Comparison of ENCODE assay signal across 23 cellular contexts in the genomic region with DNA sequence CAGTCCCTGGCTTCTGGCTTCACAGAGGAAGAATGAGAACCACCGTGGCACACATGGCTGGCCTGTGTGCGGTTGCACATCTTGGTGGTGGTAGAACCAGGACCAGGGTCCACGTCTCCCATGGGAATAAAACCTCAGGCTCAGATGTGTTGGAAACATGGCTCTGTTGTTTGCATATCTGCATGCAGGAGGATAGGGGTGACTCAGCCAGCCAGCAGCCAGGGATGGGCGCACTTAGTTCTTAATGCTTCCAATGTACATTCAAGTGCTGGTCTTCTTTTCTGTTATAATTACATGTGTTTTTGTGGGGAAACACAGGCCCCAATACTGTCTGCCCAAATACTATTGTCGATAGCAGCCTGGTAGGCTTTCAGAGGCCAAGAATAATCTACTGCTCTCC. TPM values are rescaled to one million over a fixed set of nuclear protein-coding genes. Genes with fewer than 3 reads are reported as not detected.
DNase-seq lines count a peak whose midpoint lies in the region; ATAC-seq and TF ChIP-seq lines count a peak whose summit lies in the region.
"Had no signal": no experiment of that assay in that cellular context is flagged by ENCODE, and none has a peak within 500 bp of the region (broad histone marks: within the 10 kb centered on the region; RNA-seq: fewer than 3 reads in every experiment).

No MANE protein-coding gene starts in this region.

- peaks cover 52% of the 10 kb centered on the region for H3K36me3 ChIP-seq in RWPE2 (ENCODE audit: low read depth)
- peaks cover 48% of the 10 kb centered on the region for H3K36me3 ChIP-seq in CD4-positive, alpha-beta memory T cell (ENCODE audit: insufficient read depth, low read length)
- H3K36me3 ChIP-seq: MG63 had no signal

- peaks cover 6% of the 10 kb centered on the region in 2 donors for H3K4me1 Mint-ChIP-seq in stimulated activated naive B cell treated with anti-CD40 and anti-IgM and Interleukin-4, amounts not matched to agents 10 μg/mL and 1 μg/mL and 100 μg/mL, for 72 hours
- H3K4me1 Mint-ChIP-seq in CD4-positive, alpha-beta memory T cell, result no peaks in the 10 kb centered on the region
- H3K4me1 Mint-ChIP-seq: CD4-positive, CD25-positive, alpha-beta regulatory T cell had no signal

- TF ChIP-seq CTCF in RWPE2 (IDR thresholded peaks at IDR 0.05; ENCODE audit: poor library complexity, severe bottlenecking), result no peak
- TF ChIP-seq CTCF in foreskin fibroblast (IDR thresholded peaks at IDR 0.05; ENCODE audit: low read depth, low read length), result no peak

- no peaks in the 10 kb centered on the region for H3K9me3 Mint-ChIP-seq in stimulated activated naive B cell treated with anti-CD40 and anti-IgM and Interleukin-4, amounts not matched to agents 10 μg/mL and 1 μg/mL and 100 μg/mL, for 72 hours
- no peaks in the 10 kb centered on the region for H3K9me3 Mint-ChIP-seq in CD4-positive, alpha-beta memory T cell
- H3K9me3 Mint-ChIP-seq: CD4-positive, CD25-positive, alpha-beta regulatory T cell had no signal

- H3K27me3 Mint-ChIP-seq in stimulated activated naive B cell treated with anti-CD40 and anti-IgM and Interleukin-4, amounts not matched to agents 10 μg/mL and 1 μg/mL and 100 μg/mL, for 72 hours, result no peaks in the 10 kb centered on the region
- H3K27me3 Mint-ChIP-seq in CD4-positive, alpha-beta memory T cell, result no peaks in the 10 kb centered on the region
- H3K27me3 Mint-ChIP-seq: CD4-positive, CD25-positive, alpha-beta regulatory T cell had no signal

- H3K4me3 ChIP-seq in RWPE2 (ENCODE audit: severe bottlenecking) (no peak overlapping the region), foreskin fibroblast (ENCODE audit: low read depth in 1 of 2, low read length in 2 of 2) (no peak overlapping the region)
- no peak overlapping the region for H3K4me3 ChIP-seq in CD4-positive, alpha-beta memory T cell (ENCODE audit: low read length in 2 of 2)
- H3K4me3 ChIP-seq: MG63 had no signal

- POLR2A ChIA-PET in CD4-positive, alpha-beta memory T cell (lab: Charles Lee; ENCODE audit: partially characterized antibody), result interaction anchor here (1.6 kb wide), 1 partner anchor 31 kb away, joined by 3 read pairs; no protein-coding TSS in a partner anchor

- peaks cover 15% of the 10 kb centered on the region for H3K4me1 ChIP-seq in RWPE2 (ENCODE audit: insufficient read depth, poor library complexity, severe bottlenecking)
- H3K4me1 ChIP-seq in CD4-positive, alpha-beta memory T cell (ENCODE audit: insufficient read depth, low read length), result no peaks in the 10 kb centered on the region

- no peaks in the 10 kb centered on the region for H3K9me3 ChIP-seq in RWPE2 (ENCODE audit: severe bottlenecking)
- H3K9me3 ChIP-seq in CD4-positive, alpha-beta memory T cell (ENCODE audit: control insufficient read depth in 1 of 2, low read length in 2 of 2), result no peaks in the 10 kb centered on the region
- H3K9me3 ChIP-seq: SK-N-SH had no signal

- peak overlapping the region; percentile 71 for H3K27ac Mint-ChIP-seq in stimulated activated naive B cell treated with anti-CD40 and anti-IgM and Interleukin-4, amounts not matched to agents 10 μg/mL and 1 μg/mL and 100 μg/mL, for 72 hours
- peak overlapping the region in 2 of 7 donors; percentile 11 to 38 for H3K27ac Mint-ChIP-seq in CD4-positive, alpha-beta memory T cell

- ATAC-seq in RWPE2 (ENCODE audit: low read depth) (no peak), HG02840 (IDR thresholded peaks at IDR 0.05; ENCODE audit: low FRiP score, unreplicated experiment) (no peak)
- no peak for ATAC-seq in stimulated activated naive B cell treated with anti-CD40 and anti-IgM and Interleukin-4, amounts not matched to agents 10 μg/mL and 1 μg/mL and 100 μg/mL, for 72 hours (replicated peaks)

- DNase-seq in activated CD8-positive, alpha-beta memory T cell treated with anti-CD3 and anti-CD28 coated beads, Interleukin-2, amount 50 U/mL, for 48 hours, result peak; percentile 12
- no peak for DNase-seq in activated CD8-positive, alpha-beta memory T cell treated with anti-CD3 and anti-CD28 coated beads for 24 hours
- DNase-seq in RWPE2 (ENCODE audit: low spot score), result peak; percentile 27
- peak; percentile 26 to 61 for DNase-seq in foreskin fibroblast
- DNase-seq in stimulated activated naive B cell treated with anti-CD40 and anti-IgM and Interleukin-4, amounts not matched to agents 10 μg/mL and 1 μg/mL and 100 μg/mL, for 72 hours, result no peak
- no peak for DNase-seq in GM19238 (ENCODE audit: insufficient read length, low spot score)
- DNase-seq in CD4-positive, alpha-beta memory T cell, result no peak
- DNase-seq: AML-193; CD4-positive, CD25-positive, alpha-beta regulatory T cell; COR-L47; DMS79 treated with DMSO at 0.1 percent for 48 hours; GOT3; HCEC 1CT; MG63; NCI-H1048; NCI-H1417 treated with DMSO at 0.1 percent for 48 hours; NCI-H187; NCI-H446 treated with DMSO at 0.1 percent for 48 hours; NCI-H526 treated with DMSO at 0.1 percent for 48 hours; SIG-M5; SK-N-SH had no signal

- CTCF ChIA-PET in CD4-positive, alpha-beta memory T cell (lab: Charles Lee; ENCODE audit: partially characterized antibody), result no interaction called here

- H3K36me3 Mint-ChIP-seq in stimulated activated naive B cell treated with anti-CD40 and anti-IgM and Interleukin-4, amounts not matched to agents 10 μg/mL and 1 μg/mL and 100 μg/mL, for 72 hours, result peaks cover 39 to 57% of the 10 kb centered on the region in 2 donors
- peaks cover 52 to 77% of the 10 kb centered on the region in 2 donors for H3K36me3 Mint-ChIP-seq in CD4-positive, alpha-beta memory T cell

- H3K27ac ChIP-seq in RWPE2 (ENCODE audit: poor library complexity, severe bottlenecking), result no peak overlapping the region
- H3K27ac ChIP-seq in CD4-positive, alpha-beta memory T cell (ENCODE audit: low read depth, low read length), result no peak overlapping the region
- H3K27ac ChIP-seq: 22Rv1 had no signal

- no peaks in the 10 kb centered on the region for H3K27me3 ChIP-seq in RWPE2 (ENCODE audit: insufficient read depth, poor library complexity, severe bottlenecking)
- no peaks in the 10 kb centered on the region for H3K27me3 ChIP-seq in CD4-positive, alpha-beta memory T cell (ENCODE audit: insufficient read depth, low read length)
- H3K27me3 ChIP-seq: MG63 had no signal

- intact Hi-C loops in CD4-positive, alpha-beta memory T cell (cut with micrococcal nuclease), result no loop called here

- no peak overlapping the region for H3K4me3 Mint-ChIP-seq in stimulated activated naive B cell treated with anti-CD40 and anti-IgM and Interleukin-4, amounts not matched to agents 10 μg/mL and 1 μg/mL and 100 μg/mL, for 72 hours
- H3K4me3 Mint-ChIP-seq in CD4-positive, alpha-beta memory T cell, result no peak overlapping the region
- H3K4me3 Mint-ChIP-seq: CD4-positive, CD25-positive, alpha-beta regulatory T cell had no signal

RNA-seq across cellular contexts. Expression of a gene that starts 35.8 kb away (rescaled TPM):
- under 1 TPM; 0.42 to 0.84 TPM for total RNA-seq in CD4-positive, alpha-beta memory T cell
- not detected for polyA plus RNA-seq in CD4-positive, alpha-beta memory T cell

RNA-seq across cellular contexts. Expression of a gene that starts 42.8 kb away (rescaled TPM):
- 10 to 100 TPM; 69.5 to 69.9 TPM for total RNA-seq in CD4-positive, alpha-beta memory T cell
- 10 to 100 TPM; 52.2 to 54.1 TPM for polyA plus RNA-seq in CD4-positive, alpha-beta memory T cell

Comparison
In these comparisons a context has a peak if more than half of its experiments do, and no peak if none do; other contexts are left out.
1. DNase-seq: peak in activated CD8-positive, alpha-beta memory T cell treated with anti-CD3 and anti-CD28 coated beads, Interleukin-2, amount 50 U/mL, for 48 hours (single experiment), RWPE2 (single experiment) and foreskin fibroblast (2 of 2); none in activated CD8-positive, alpha-beta memory T cell treated with anti-CD3 and anti-CD28 coated beads for 24 hours (single experiment), stimulated activated naive B cell treated with anti-CD40 and anti-IgM and Interleukin-4, amounts not matched to agents 10 μg/mL and 1 μg/mL and 100 μg/mL, for 72 hours (single experiment), GM19238 (single experiment) and CD4-positive, alpha-beta memory T cell (0 of 5).